ENCODE assay signal across 15 cellular contexts in the genomic region with DNA sequence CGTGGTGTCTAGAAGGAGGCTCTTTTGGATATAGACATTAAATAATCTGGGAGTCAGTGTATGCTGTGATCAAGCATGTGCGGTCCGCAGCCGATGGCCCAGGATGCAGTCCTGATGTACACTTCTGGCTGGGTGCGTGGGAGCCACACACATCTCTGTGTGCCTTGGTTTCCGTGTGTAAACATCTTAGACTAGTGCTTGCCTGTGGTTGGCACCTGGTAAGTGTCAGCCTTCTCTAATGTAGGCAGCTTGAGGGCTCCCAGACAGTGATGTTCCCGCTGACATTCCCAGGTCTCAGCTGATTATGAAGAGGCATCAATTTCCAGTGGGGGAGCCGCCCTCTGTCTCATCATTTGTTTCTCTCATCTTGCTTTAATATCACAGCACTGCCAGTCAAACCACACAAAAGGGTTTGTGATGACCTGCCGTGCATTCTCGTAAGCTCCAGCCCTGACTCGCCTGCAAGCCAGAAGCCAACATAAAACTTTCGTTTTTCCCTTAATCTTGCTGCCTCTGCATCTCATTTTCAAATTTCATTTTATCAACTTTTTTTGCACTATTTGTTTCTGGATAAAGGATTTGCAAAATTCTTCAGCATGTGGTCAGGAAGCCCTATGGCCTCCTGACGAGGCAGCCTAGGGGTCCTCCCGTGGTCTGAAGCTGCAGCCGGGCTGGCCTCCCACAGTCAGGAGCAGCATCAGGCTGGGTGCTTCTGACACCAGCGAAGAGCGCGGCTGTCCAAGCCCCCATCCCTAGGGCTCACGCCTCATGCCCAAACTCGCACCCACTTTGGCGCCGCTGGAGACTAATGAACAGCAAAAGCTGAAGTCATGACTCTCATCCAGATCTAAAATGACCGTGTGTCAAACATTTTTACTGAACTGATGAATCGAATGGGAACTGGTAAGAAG. TPM values are rescaled to one million over a fixed set of nuclear protein-coding genes. Genes with fewer than 3 reads are reported as not detected.
DNase-seq lines count a peak whose midpoint lies in the region; ATAC-seq and TF ChIP-seq lines count a peak whose summit lies in the region.
"Had no signal": no experiment of that assay in that cellular context is flagged by ENCODE, and none has a peak within 500 bp of the region (broad histone marks: within the 10 kb centered on the region; RNA-seq: fewer than 3 reads in every experiment).

No MANE protein-coding gene starts in this region.

- peak in 1 of 2 donors; percentile 38 for ATAC-seq in activated T-cell treated with anti-CD3 and anti-CD28 coated beads, Interleukin-2, amount 50 U/mL, for 4 hours
- peak; percentile 56 for ATAC-seq in central memory CD8-positive, alpha-beta T cell (replicated peaks; ENCODE audit: extremely low read depth, poor library complexity, severe bottlenecking)
- ATAC-seq: left cardiac atrium had no signal

- no peak for DNase-seq in activated T-cell treated with anti-CD3 and anti-CD28 coated beads, Interleukin-2, amount 50 U/mL, for 4 hours
- DNase-seq in activated T-cell treated with anti-CD3 and anti-CD28 coated beads for 4 hours (no peak), NCI-H1694 treated with DMSO at 0.1 percent for 48 hours (lab: John Stamatoyannopoulos, UW) (no peak), GM10248 (ENCODE audit: extremely low spot score) (no peak), islet precursor cell (no peak)
- DNase-seq in T-helper 2 cell treated with Interferon-gamma antibody and Interleukin-4, amounts not matched to agents 5 μg/mL and 100 μg/mL, for 36 hours (ENCODE audit: low spot score), result peak; percentile 30
- no peak for DNase-seq in central memory CD8-positive, alpha-beta T cell (ENCODE audit: low spot score in 2 of 2)
- DNase-seq: anterior cingulate cortex, HFFc6, left cardiac atrium, NCI-H2029 treated with DMSO at 0.1 percent for 48 hours, NCI-H526 treated with DMSO at 0.1 percent for 48 hours, ovary had no signal

- peak overlapping the region; percentile 3 for H3K4me3 Mint-ChIP-seq in activated T-cell treated with anti-CD3 and anti-CD28 coated beads, Interleukin-2, amount 50 U/mL, for 4 hours
- H3K4me3 Mint-ChIP-seq in T-helper 2 cell treated with Interferon-gamma antibody and Interleukin-4, amounts not matched to agents 5 μg/mL and 100 μg/mL, for 36 hours, result peak overlapping the region; percentile 55
- peak overlapping the region; percentile 27 for H3K4me3 Mint-ChIP-seq in central memory CD8-positive, alpha-beta T cell
- H3K4me3 Mint-ChIP-seq in stimulated activated naive CD8-positive, alpha-beta T cell treated with anti-CD3 and anti-CD28 coated beads, Interleukin-15, Interleukin-2, amounts not matched to agents 100 ng/mL and 50 ng/mL, for 24 hours, result peak overlapping the region; percentile 2
- H3K4me3 Mint-ChIP-seq: HFFc6 had no signal

- POLR2A ChIA-PET in GM10248 (lab: Yijun Ruan, JAX), result no interaction called here

- peak overlapping the region; percentile 21 for H3K27ac Mint-ChIP-seq in T-helper 2 cell treated with Interferon-gamma antibody and Interleukin-4, amounts not matched to agents 5 μg/mL and 100 μg/mL, for 36 hours
- H3K27ac Mint-ChIP-seq in central memory CD8-positive, alpha-beta T cell (ENCODE audit: low read depth), result no peak overlapping the region
- no peak overlapping the region for H3K27ac Mint-ChIP-seq in stimulated activated naive CD8-positive, alpha-beta T cell treated with anti-CD3 and anti-CD28 coated beads, Interleukin-15, Interleukin-2, amounts not matched to agents 100 ng/mL and 50 ng/mL, for 24 hours
- H3K27ac Mint-ChIP-seq: HFFc6 had no signal

- H3K4me1 Mint-ChIP-seq in activated T-cell treated with anti-CD3 and anti-CD28 coated beads, Interleukin-2, amount 50 U/mL, for 4 hours (ENCODE audit: low read depth), result peaks cover 57% of the 10 kb centered on the region
- peaks cover 57% of the 10 kb centered on the region for H3K4me1 Mint-ChIP-seq in T-helper 2 cell treated with Interferon-gamma antibody and Interleukin-4, amounts not matched to agents 5 μg/mL and 100 μg/mL, for 36 hours (ENCODE audit: low read depth)
- H3K4me1 Mint-ChIP-seq in central memory CD8-positive, alpha-beta T cell, result peaks cover 28% of the 10 kb centered on the region
- H3K4me1 Mint-ChIP-seq in stimulated activated naive CD8-positive, alpha-beta T cell treated with anti-CD3 and anti-CD28 coated beads, Interleukin-15, Interleukin-2, amounts not matched to agents 100 ng/mL and 50 ng/mL, for 24 hours (ENCODE audit: low read depth), result peaks cover 65% of the 10 kb centered on the region

- CTCF ChIA-PET in GM10248 (lab: Yijun Ruan, JAX), result no interaction called here

- no peak for TF ChIP-seq CTCF in GM10248 (IDR thresholded peaks at IDR 0.05; ENCODE audit: control extremely low read depth, extremely low read depth, low read depth, missing control alignments)

- peaks cover 2% of the 10 kb centered on the region for H3K36me3 Mint-ChIP-seq in activated T-cell treated with anti-CD3 and anti-CD28 coated beads, Interleukin-2, amount 50 U/mL, for 4 hours (ENCODE audit: insufficient read depth)
- no peaks in the 10 kb centered on the region for H3K36me3 Mint-ChIP-seq in T-helper 2 cell treated with Interferon-gamma antibody and Interleukin-4, amounts not matched to agents 5 μg/mL and 100 μg/mL, for 36 hours (ENCODE audit: low read depth)
- peaks cover 2% of the 10 kb centered on the region for H3K36me3 Mint-ChIP-seq in central memory CD8-positive, alpha-beta T cell (ENCODE audit: insufficient read depth)
- no peaks in the 10 kb centered on the region for H3K36me3 Mint-ChIP-seq in stimulated activated naive CD8-positive, alpha-beta T cell treated with anti-CD3 and anti-CD28 coated beads, Interleukin-15, Interleukin-2, amounts not matched to agents 100 ng/mL and 50 ng/mL, for 24 hours (ENCODE audit: low read depth)

- no peaks in the 10 kb centered on the region for H3K9me3 Mint-ChIP-seq in activated T-cell treated with anti-CD3 and anti-CD28 coated beads, Interleukin-2, amount 50 U/mL, for 4 hours
- no peaks in the 10 kb centered on the region for H3K9me3 Mint-ChIP-seq in T-helper 2 cell treated with Interferon-gamma antibody and Interleukin-4, amounts not matched to agents 5 μg/mL and 100 μg/mL, for 36 hours
- H3K9me3 Mint-ChIP-seq in central memory CD8-positive, alpha-beta T cell, result no peaks in the 10 kb centered on the region
- H3K9me3 Mint-ChIP-seq in stimulated activated naive CD8-positive, alpha-beta T cell treated with anti-CD3 and anti-CD28 coated beads, Interleukin-15, Interleukin-2, amounts not matched to agents 100 ng/mL and 50 ng/mL, for 24 hours, result no peaks in the 10 kb centered on the region

- H3K27me3 Mint-ChIP-seq in activated T-cell treated with anti-CD3 and anti-CD28 coated beads, Interleukin-2, amount 50 U/mL, for 4 hours (ENCODE audit: low read depth), result no peaks in the 10 kb centered on the region
- no peaks in the 10 kb centered on the region for H3K27me3 Mint-ChIP-seq in T-helper 2 cell treated with Interferon-gamma antibody and Interleukin-4, amounts not matched to agents 5 μg/mL and 100 μg/mL, for 36 hours (ENCODE audit: low read depth)
- peaks cover 31% of the 10 kb centered on the region for H3K27me3 Mint-ChIP-seq in central memory CD8-positive, alpha-beta T cell
- no peaks in the 10 kb centered on the region for H3K27me3 Mint-ChIP-seq in stimulated activated naive CD8-positive, alpha-beta T cell treated with anti-CD3 and anti-CD28 coated beads, Interleukin-15, Interleukin-2, amounts not matched to agents 100 ng/mL and 50 ng/mL, for 24 hours

RNA-seq across cellular contexts. Expression of gene PDE9A, which starts 28.1 kb away (rescaled TPM):
- 1 to 10 TPM in 2 of 3 donors, under 1 TPM in 1; 0.90 to 4.7 (median 2.5) TPM for total RNA-seq in activated T-cell treated with anti-CD3 and anti-CD28 coated beads, Interleukin-2, amount 50 U/mL, for 4 hours
- total RNA-seq: HFFc6, MCF 10A had no signal

Comparison
In these comparisons a context has a peak if more than half of its experiments do, and no peak if none do; other contexts are left out.
1. H3K4me3 Mint-ChIP-seq: peak in every context shown above with its lines; median percentile 55 in T-helper 2 cell treated with Interferon-gamma antibody and Interleukin-4, amounts not matched to agents 5 μg/mL and 100 μg/mL, for 36 hours; 27 in central memory CD8-positive, alpha-beta T cell; 3 in activated T-cell treated with anti-CD3 and anti-CD28 coated beads, Interleukin-2, amount 50 U/mL, for 4 hours; 2 in stimulated activated naive CD8-positive, alpha-beta T cell treated with anti-CD3 and anti-CD28 coated beads, Interleukin-15, Interleukin-2, amounts not matched to agents 100 ng/mL and 50 ng/mL, for 24 hours.